ENCODE assay signal across 8 cellular contexts in genomic region chr6:27893836-27894807, GRCh38. TPM values are rescaled to one million over a fixed set of nuclear protein-coding genes. Genes with fewer than 3 reads are reported as not detected.
DNase-seq lines count a peak whose midpoint lies in the region; FAIRE-seq and TF ChIP-seq lines count a peak whose summit lies in the region.

No MANE protein-coding gene starts in this region.

- no peak overlapping the region for H3K27ac Mint-ChIP-seq in nephron progenitor cell

- no peaks in the 10 kb centered on the region for H3K9me3 Mint-ChIP-seq in nephron progenitor cell

- no peaks in the 10 kb centered on the region for H3K36me3 ChIP-seq in subcutaneous abdominal adipose tissue (ENCODE audit: control insufficient read depth in 5 of 5, insufficient read depth in 5 of 5, low read length in 5 of 5)

- peaks cover 11 to 37% (median 14%) of the 10 kb centered on the region in 5 donors for H3K27me3 ChIP-seq in subcutaneous abdominal adipose tissue (ENCODE audit: control insufficient read depth in 5 of 5, insufficient read depth in 4 of 5, low read length in 5 of 5)

- no peak overlapping the region for H3K4me3 Mint-ChIP-seq in nephron progenitor cell

- H3K27me3 Mint-ChIP-seq in nephron progenitor cell (ENCODE audit: low read depth, poor library complexity) = peaks cover 7% of the 10 kb centered on the region

- DNase-seq in DMS53 (lab: John Stamatoyannopoulos, UW) (peak; percentile 98), LNCaP clone FGC (ENCODE audit: low read depth) (peak; percentile 86), RCC 7860 (ENCODE audit: low spot score) (peak; percentile 85), fibroblast of villous mesenchyme (ENCODE audit: low read depth) (peak; percentile 97), nephron progenitor cell (peak; percentile 80), SIG-M5 (lab: John Stamatoyannopoulos, UW) (no peak)
- peak; percentile 91 for DNase-seq in activated effector memory CD4-positive, alpha-beta T cell treated with anti-CD3 and anti-CD28 coated beads, Interleukin-2, amount 50 U/mL, for 16 hours

- H3K9ac ChIP-seq in subcutaneous abdominal adipose tissue (ENCODE audit: low read length in 5 of 5) = peak overlapping the region; percentile 51 to 83 (median 73)

- H3K4me3 ChIP-seq in LNCaP clone FGC (ENCODE audit: low read depth, low read length) (peak overlapping the region; percentile 76), fibroblast of villous mesenchyme (ENCODE audit: low read depth, low read length) (peak overlapping the region; percentile 78), subcutaneous abdominal adipose tissue (ENCODE audit: low read depth in 1 of 5, low read length in 5 of 5) (peak overlapping the region; percentile 94 to 100 (median 98))

- peaks cover 2 to 45% (median 39%) of the 10 kb centered on the region in 5 donors for H3K4me1 ChIP-seq in subcutaneous abdominal adipose tissue (ENCODE audit: control insufficient read depth in 5 of 5, insufficient read depth in 5 of 5, low read length in 5 of 5)

- no peaks in the 10 kb centered on the region for H3K9me3 ChIP-seq in subcutaneous abdominal adipose tissue (ENCODE audit: control insufficient read depth in 5 of 5, low read length in 5 of 5)

- H3K27ac ChIP-seq in subcutaneous abdominal adipose tissue (ENCODE audit: low read depth, low read length) = peak overlapping the region; percentile 86

- peak; percentile 30 for FAIRE-seq in RCC 7860 (lab: Jason Lieb, UNC)

- TF ChIP-seq CTCF in LNCaP clone FGC (IDR thresholded peaks at IDR 0.05; ENCODE audit: control insufficient read depth, extremely low read depth, insufficient read depth) = no peak
- no peak for TF ChIP-seq CTCF in fibroblast of villous mesenchyme (IDR thresholded peaks at IDR 0.05; ENCODE audit: insufficient read depth, low read depth, low read length)
- TF ChIP-seq CTCF in nephron progenitor cell (IDR thresholded peaks at IDR 0.05) = no peak

- H3K4me1 Mint-ChIP-seq in nephron progenitor cell = peaks cover 21% of the 10 kb centered on the region

- H3K36me3 Mint-ChIP-seq in nephron progenitor cell (ENCODE audit: low read depth) = no peaks in the 10 kb centered on the region

RNA-seq across cellular contexts. Expression of gene OR2B2, which starts 18.1 kb away (rescaled TPM):
- total RNA-seq in fibroblast of villous mesenchyme = not detected in 2 replicates
